ENCODE assay signal across 2 cellular contexts in the genomic region with DNA sequence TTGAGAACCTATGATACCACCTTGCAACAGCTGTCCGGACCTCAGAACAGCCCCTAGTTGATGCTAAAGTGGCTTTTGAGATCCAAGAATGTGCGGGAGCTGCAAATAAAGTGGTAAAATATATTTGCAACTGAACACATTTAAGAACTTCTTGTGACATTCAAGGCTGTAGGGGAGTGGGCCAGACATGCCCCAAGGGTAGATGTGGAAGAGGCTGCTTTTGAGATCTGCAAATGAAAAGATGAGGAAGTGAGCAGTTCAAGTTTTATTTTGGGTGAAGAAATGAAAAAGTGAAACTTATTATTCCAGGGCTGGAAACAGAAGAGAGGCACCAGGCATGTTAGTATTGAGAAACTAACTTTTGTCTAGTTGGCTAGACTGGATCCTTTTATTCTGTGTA.
TF ChIP-seq lines count a peak whose summit lies in the region.

No MANE protein-coding gene starts in this region.

TF ChIP-seq in SK-N-SH, 30 proteins besides CTCF, POLR2A, EP300 and RAD21 (continued from another document):
- TF ChIP-seq, protein P1, sequence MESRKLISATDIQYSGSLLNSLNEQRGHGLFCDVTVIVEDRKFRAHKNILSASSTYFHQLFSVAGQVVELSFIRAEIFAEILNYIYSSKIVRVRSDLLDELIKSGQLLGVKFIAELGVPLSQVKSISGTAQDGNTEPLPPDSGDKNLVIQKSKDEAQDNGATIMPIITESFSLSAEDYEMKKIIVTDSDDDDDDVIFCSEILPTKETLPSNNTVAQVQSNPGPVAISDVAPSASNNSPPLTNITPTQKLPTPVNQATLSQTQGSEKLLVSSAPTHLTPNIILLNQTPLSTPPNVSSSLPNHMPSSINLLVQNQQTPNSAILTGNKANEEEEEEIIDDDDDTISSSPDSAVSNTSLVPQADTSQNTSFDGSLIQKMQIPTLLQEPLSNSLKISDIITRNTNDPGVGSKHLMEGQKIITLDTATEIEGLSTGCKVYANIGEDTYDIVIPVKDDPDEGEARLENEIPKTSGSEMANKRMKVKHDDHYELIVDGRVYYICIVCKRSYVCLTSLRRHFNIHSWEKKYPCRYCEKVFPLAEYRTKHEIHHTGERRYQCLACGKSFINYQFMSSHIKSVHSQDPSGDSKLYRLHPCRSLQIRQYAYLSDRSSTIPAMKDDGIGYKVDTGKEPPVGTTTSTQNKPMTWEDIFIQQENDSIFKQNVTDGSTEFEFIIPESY (IDR thresholded peaks at IDR 0.05; ENCODE audit: borderline replicate concordance, low read depth) = no peak

TF ChIP-seq in SK-N-SH treated with all-trans-retinoic acid at 6 μM for 48 hours, 23 proteins besides CTCF, POLR2A, EP300 and RAD21 (continued from another document):
- TF ChIP-seq, protein P2, sequence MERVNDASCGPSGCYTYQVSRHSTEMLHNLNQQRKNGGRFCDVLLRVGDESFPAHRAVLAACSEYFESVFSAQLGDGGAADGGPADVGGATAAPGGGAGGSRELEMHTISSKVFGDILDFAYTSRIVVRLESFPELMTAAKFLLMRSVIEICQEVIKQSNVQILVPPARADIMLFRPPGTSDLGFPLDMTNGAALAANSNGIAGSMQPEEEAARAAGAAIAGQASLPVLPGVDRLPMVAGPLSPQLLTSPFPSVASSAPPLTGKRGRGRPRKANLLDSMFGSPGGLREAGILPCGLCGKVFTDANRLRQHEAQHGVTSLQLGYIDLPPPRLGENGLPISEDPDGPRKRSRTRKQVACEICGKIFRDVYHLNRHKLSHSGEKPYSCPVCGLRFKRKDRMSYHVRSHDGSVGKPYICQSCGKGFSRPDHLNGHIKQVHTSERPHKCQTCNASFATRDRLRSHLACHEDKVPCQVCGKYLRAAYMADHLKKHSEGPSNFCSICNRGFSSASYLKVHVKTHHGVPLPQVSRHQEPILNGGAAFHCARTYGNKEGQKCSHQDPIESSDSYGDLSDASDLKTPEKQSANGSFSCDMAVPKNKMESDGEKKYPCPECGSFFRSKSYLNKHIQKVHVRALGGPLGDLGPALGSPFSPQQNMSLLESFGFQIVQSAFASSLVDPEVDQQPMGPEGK (CRISPR knock-in tag; IDR thresholded peaks at IDR 0.05; ENCODE audit: borderline replicate concordance) = no peak
- TF ChIP-seq, protein P3, sequence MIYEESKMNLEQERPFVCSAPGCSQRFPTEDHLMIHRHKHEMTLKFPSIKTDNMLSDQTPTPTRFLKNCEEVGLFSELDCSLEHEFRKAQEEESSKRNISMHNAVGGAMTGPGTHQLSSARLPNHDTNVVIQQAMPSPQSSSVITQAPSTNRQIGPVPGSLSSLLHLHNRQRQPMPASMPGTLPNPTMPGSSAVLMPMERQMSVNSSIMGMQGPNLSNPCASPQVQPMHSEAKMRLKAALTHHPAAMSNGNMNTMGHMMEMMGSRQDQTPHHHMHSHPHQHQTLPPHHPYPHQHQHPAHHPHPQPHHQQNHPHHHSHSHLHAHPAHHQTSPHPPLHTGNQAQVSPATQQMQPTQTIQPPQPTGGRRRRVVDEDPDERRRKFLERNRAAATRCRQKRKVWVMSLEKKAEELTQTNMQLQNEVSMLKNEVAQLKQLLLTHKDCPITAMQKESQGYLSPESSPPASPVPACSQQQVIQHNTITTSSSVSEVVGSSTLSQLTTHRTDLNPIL (CRISPR knock-in tag; IDR thresholded peaks at IDR 0.05; ENCODE audit: low read depth) = no peak
- TF ChIP-seq CSDC2 (CRISPR knock-in tag; IDR thresholded peaks at IDR 0.05) = no peak
- no peak for TF ChIP-seq ESRRG (CRISPR knock-in tag; IDR thresholded peaks at IDR 0.05)
- TF ChIP-seq, protein P4, sequence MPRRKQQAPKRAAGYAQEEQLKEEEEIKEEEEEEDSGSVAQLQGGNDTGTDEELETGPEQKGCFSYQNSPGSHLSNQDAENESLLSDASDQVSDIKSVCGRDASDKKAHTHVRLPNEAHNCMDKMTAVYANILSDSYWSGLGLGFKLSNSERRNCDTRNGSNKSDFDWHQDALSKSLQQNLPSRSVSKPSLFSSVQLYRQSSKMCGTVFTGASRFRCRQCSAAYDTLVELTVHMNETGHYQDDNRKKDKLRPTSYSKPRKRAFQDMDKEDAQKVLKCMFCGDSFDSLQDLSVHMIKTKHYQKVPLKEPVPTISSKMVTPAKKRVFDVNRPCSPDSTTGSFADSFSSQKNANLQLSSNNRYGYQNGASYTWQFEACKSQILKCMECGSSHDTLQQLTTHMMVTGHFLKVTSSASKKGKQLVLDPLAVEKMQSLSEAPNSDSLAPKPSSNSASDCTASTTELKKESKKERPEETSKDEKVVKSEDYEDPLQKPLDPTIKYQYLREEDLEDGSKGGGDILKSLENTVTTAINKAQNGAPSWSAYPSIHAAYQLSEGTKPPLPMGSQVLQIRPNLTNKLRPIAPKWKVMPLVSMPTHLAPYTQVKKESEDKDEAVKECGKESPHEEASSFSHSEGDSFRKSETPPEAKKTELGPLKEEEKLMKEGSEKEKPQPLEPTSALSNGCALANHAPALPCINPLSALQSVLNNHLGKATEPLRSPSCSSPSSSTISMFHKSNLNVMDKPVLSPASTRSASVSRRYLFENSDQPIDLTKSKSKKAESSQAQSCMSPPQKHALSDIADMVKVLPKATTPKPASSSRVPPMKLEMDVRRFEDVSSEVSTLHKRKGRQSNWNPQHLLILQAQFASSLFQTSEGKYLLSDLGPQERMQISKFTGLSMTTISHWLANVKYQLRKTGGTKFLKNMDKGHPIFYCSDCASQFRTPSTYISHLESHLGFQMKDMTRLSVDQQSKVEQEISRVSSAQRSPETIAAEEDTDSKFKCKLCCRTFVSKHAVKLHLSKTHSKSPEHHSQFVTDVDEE (CRISPR knock-in tag; IDR thresholded peaks at IDR 0.05) = no peak
- no peak for TF ChIP-seq OSR1 (CRISPR knock-in tag; IDR thresholded peaks at IDR 0.05)
- no peak for TF ChIP-seq SNAI2 (CRISPR knock-in tag; IDR thresholded peaks at IDR 0.05)
- no peak for TF ChIP-seq PPARA (CRISPR knock-in tag; IDR thresholded peaks at IDR 0.05; ENCODE audit: borderline replicate concordance)
- no peak for TF ChIP-seq ZNF8 (CRISPR knock-in tag; IDR thresholded peaks at IDR 0.05)
- no peak for TF ChIP-seq ZC3H10 (CRISPR knock-in tag; IDR thresholded peaks at IDR 0.05)
- no peak for TF ChIP-seq ZFP3 (CRISPR knock-in tag; IDR thresholded peaks at IDR 0.05)
- TF ChIP-seq BACH2 (CRISPR knock-in tag; IDR thresholded peaks at IDR 0.05; ENCODE audit: borderline replicate concordance) = no peak
- TF ChIP-seq ARNTL (CRISPR knock-in tag; IDR thresholded peaks at IDR 0.05; ENCODE audit: borderline replicate concordance, low read depth) = no peak
